9 cellular contexts compared by ENCODE assay signal in the genomic region with DNA sequence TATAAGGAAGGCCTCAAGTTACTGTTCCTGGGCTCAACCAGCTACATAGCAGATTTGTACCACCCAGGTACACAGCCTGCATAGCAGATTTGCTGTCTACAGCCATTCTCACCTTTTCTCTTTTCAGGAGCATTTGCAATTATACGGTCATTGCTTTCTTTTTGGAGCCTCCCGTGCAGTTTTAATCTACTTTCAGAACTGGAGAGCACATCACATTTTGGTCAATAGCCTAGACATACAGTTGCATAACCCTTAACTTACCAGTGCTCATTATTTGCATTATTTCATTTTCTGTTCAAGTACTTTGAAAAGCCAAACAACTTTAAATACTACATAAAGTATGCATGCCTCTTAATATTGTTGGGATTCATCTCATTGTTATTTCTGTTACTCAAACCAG.
"Had no signal": no experiment of that assay in that cellular context is flagged by ENCODE, and none has a peak within 500 bp of the region (broad histone marks: within the 10 kb centered on the region; RNA-seq: fewer than 3 reads in every experiment).

No MANE protein-coding gene starts in this region.

- DNase-seq: GM23248, GOT3, H7, HFFc6, KBM-7 had no signal

- H2AFZ ChIP-seq: GM23248 had no signal

- H3K27ac ChIP-seq: GM23248, HL-60, KMS-11 had no signal

- ATAC-seq: HCT116 had no signal

- H3K4me1 ChIP-seq: HAP-1 had no signal

- H3K9me3 ChIP-seq: HAP-1 had no signal

- H3K9ac ChIP-seq: GM23248, KMS-11 had no signal

- H3K4me2 ChIP-seq: KMS-11 had no signal

- H3K4me3 ChIP-seq: GM23248, HAP-1 had no signal
